In the genomic region with DNA sequence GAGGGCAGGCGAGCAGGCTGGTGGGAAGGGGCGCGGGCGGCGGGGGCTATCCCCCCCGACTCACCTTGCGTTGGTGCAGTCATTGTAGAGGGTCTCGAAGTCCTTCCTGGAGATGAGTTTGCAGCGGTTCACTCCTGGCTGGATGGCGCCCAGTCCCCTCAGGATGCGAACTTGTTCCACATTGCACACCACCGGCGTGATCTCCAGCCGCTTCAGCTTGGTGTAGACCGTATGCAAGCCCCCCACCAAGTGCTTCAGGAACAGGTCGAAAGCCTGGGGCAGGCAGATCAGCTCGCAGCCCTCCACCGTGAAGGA, we compare ENCODE assay signal across 8 cellular contexts. TPM values are rescaled to one million over a fixed set of nuclear protein-coding genes. Genes with fewer than 3 reads are reported as not detected.
DNase-seq lines count a peak whose midpoint lies in the region; ATAC-seq, FAIRE-seq and TF ChIP-seq lines count a peak whose summit lies in the region.

No MANE protein-coding gene starts in this region.

- peak overlapping the region; percentile 37 for H3K4me3 ChIP-seq in AG10803 (ENCODE audit: low read length)
- peak overlapping the region; percentile 65 for H3K4me3 ChIP-seq in astrocyte (ENCODE audit: insufficient read depth, low read depth, low read length)
- H3K4me3 ChIP-seq in tibial artery = peak overlapping the region; percentile 40 to 52

- peak overlapping the region; percentile 85 for H3K4me3 Mint-ChIP-seq in astrocyte (ENCODE audit: unreplicated experiment)

- H3K27me3 ChIP-seq in astrocyte (ENCODE audit: insufficient read depth, low read length) = peaks cover 37% of the 10 kb centered on the region
- H3K27me3 ChIP-seq in tibial artery = peaks cover 0 to 40% of the 10 kb centered on the region in 2 donors

- H3K27ac ChIP-seq in astrocyte (ENCODE audit: low read depth, low read length) (no peak overlapping the region), tibial artery (no peak overlapping the region)

- H3K36me3 ChIP-seq in astrocyte (ENCODE audit: insufficient read depth, low read length) (no peaks in the 10 kb centered on the region), tibial artery (no peaks in the 10 kb centered on the region)

- H3K36me3 Mint-ChIP-seq in astrocyte (ENCODE audit: low read depth, unreplicated experiment) = peaks cover 2% of the 10 kb centered on the region

- H3K4me2 ChIP-seq in astrocyte (ENCODE audit: low read length) = peak overlapping the region; percentile 94

- no peak for FAIRE-seq in astrocyte (lab: Jason Lieb, UNC)

- H3K27ac Mint-ChIP-seq in astrocyte (ENCODE audit: unreplicated experiment) = no peak overlapping the region

- peaks cover 1% of the 10 kb centered on the region for H3K4me1 Mint-ChIP-seq in astrocyte (ENCODE audit: low read depth, unreplicated experiment)

- H3K79me2 ChIP-seq in astrocyte (ENCODE audit: insufficient read depth, low read length) = no peaks in the 10 kb centered on the region

- peaks cover 39% of the 10 kb centered on the region for H3K27me3 Mint-ChIP-seq in astrocyte (ENCODE audit: low read depth, unreplicated experiment)

- TF ChIP-seq CTCF in AG10803 (conservative IDR thresholded peaks at IDR 0.05; ENCODE audit: low read length) (no peak), astrocyte (IDR thresholded peaks at IDR 0.05; ENCODE audit: insufficient read depth, low read depth, low read length) (no peak), tibial artery (IDR thresholded peaks at IDR 0.05) (no peak)

- intact Hi-C loops in left colon (cut with DNase I, micrococcal nuclease) (no loop called here), tibial artery (cut with DNase I; ENCODE audit: low total_unique reads) (no loop called here)

- ATAC-seq in HG02798 (IDR thresholded peaks at IDR 0.05; ENCODE audit: poor library complexity, unreplicated experiment) = peak; percentile 6
- ATAC-seq in left colon = no peak
- ATAC-seq in GM18858 (IDR thresholded peaks at IDR 0.05; ENCODE audit: unreplicated experiment) = no peak
- no peak for ATAC-seq in GM19035 (IDR thresholded peaks at IDR 0.05; ENCODE audit: unreplicated experiment)
- no peak for ATAC-seq in GM18861 (IDR thresholded peaks at IDR 0.05; ENCODE audit: unreplicated experiment)

- H3K9me3 ChIP-seq in astrocyte (ENCODE audit: insufficient read depth, low read depth, low read length) (no peaks in the 10 kb centered on the region), tibial artery (no peaks in the 10 kb centered on the region)

- H3K9ac ChIP-seq in astrocyte (ENCODE audit: low read length) = peak overlapping the region; percentile 42

- no peak for DNase-seq in AG10803 (ENCODE audit: low read depth)
- DNase-seq in astrocyte (ENCODE audit: low read depth) = no peak
- DNase-seq in left colon = peak; percentile 24 to 27
- no peak for DNase-seq in tibial artery

- H3K4me1 ChIP-seq in astrocyte (ENCODE audit: insufficient read depth, low read length) (peaks cover 13% of the 10 kb centered on the region), tibial artery (peaks cover 0 to 29% (median 27%) of the 10 kb centered on the region in 4 donors)

- peak overlapping the region; percentile 85 for H2AFZ ChIP-seq in astrocyte (ENCODE audit: low read depth, low read length)

- H3K9me3 Mint-ChIP-seq in astrocyte (ENCODE audit: unreplicated experiment) = no peaks in the 10 kb centered on the region

- no peaks in the 10 kb centered on the region for H4K20me1 ChIP-seq in astrocyte (ENCODE audit: insufficient read depth, low read length)

RNA-seq across cellular contexts. Expression of gene DACH1, which starts 1.2 kb away (rescaled TPM):
- total RNA-seq in astrocyte (0.67 and 1.6 TPM in 2 replicates), left colon (1 to 10 TPM; 5.3 to 5.4 TPM)

Comparison
In these comparisons a context has a peak if more than half of its experiments do, and no peak if none do; other contexts are left out.
1. DNase-seq: peak in left colon (2 of 2); none in AG10803 (single experiment), astrocyte (single experiment) and tibial artery (0 of 2).
2. Peak in every context shown above with its lines, with median percentiles within 50 percentile points of each other: H3K4me3 ChIP-seq.